In genomic region chr7:135712182-135712782, GRCh38 we compare ENCODE assay signal across 16 cellular contexts. TPM values are rescaled to one million over a fixed set of nuclear protein-coding genes. Genes with fewer than 3 reads are reported as not detected.
A peak's percentile ranks its signal among the peaks of the same experiment; 100 is the strongest.
DNase-seq lines count a peak whose midpoint lies in the region; ATAC-seq and TF ChIP-seq lines count a peak whose summit lies in the region.
"Had no signal": no experiment of that assay in that cellular context is flagged by ENCODE, and none has a peak within 500 bp of the region (broad histone marks: within the 10 kb centered on the region; RNA-seq: fewer than 3 reads in every experiment).

No MANE protein-coding gene starts in this region.

- H3K36me3 Mint-ChIP-seq in chondrocyte (ENCODE audit: low read depth), result no peaks in the 10 kb centered on the region
- no peaks in the 10 kb centered on the region for H3K36me3 Mint-ChIP-seq in activated naive CD8-positive, alpha-beta T cell treated with anti-CD3 and anti-CD28 coated beads for 36 hours
- H3K36me3 Mint-ChIP-seq: CD4-positive, CD25-positive, alpha-beta regulatory T cell had no signal

- H3K27ac Mint-ChIP-seq in chondrocyte (ENCODE audit: unreplicated experiment), result no peak overlapping the region
- H3K27ac Mint-ChIP-seq in activated naive CD8-positive, alpha-beta T cell treated with anti-CD3 and anti-CD28 coated beads for 36 hours, result no peak overlapping the region
- H3K27ac Mint-ChIP-seq: activated T-cell treated with anti-CD3 and anti-CD28 coated beads, Interleukin-2, amount 50 U/mL, for 72 hours; CD4-positive, CD25-positive, alpha-beta regulatory T cell had no signal

- H3K9me3 Mint-ChIP-seq in chondrocyte (ENCODE audit: low read depth), result no peaks in the 10 kb centered on the region
- H3K9me3 Mint-ChIP-seq in activated naive CD8-positive, alpha-beta T cell treated with anti-CD3 and anti-CD28 coated beads for 36 hours, result no peaks in the 10 kb centered on the region
- H3K9me3 Mint-ChIP-seq: activated T-cell treated with anti-CD3 and anti-CD28 coated beads, Interleukin-2, amount 50 U/mL, for 72 hours; CD4-positive, CD25-positive, alpha-beta regulatory T cell had no signal

- H3K4me3 Mint-ChIP-seq in chondrocyte (ENCODE audit: unreplicated experiment), result no peak overlapping the region
- no peak overlapping the region for H3K4me3 Mint-ChIP-seq in activated naive CD8-positive, alpha-beta T cell treated with anti-CD3 and anti-CD28 coated beads for 36 hours
- H3K4me3 Mint-ChIP-seq: activated T-cell treated with anti-CD3 and anti-CD28 coated beads, Interleukin-2, amount 50 U/mL, for 72 hours; CD4-positive, CD25-positive, alpha-beta regulatory T cell had no signal

- DNase-seq in EH (ENCODE audit: low read depth) (peak; percentile 13), HEK293T (ENCODE audit: extremely low spot score) (no peak), NCI-H2171 (lab: John Stamatoyannopoulos, UW) (peak; percentile 18), chondrocyte (ENCODE audit: low spot score) (no peak), HuH-7 (ENCODE audit: low spot score) (no peak), dedifferentiated amniotic fluid mesenchymal stem cell (ENCODE audit: extremely low spot score) (no peak)
- no peak for DNase-seq in activated naive CD8-positive, alpha-beta T cell treated with anti-CD3 and anti-CD28 coated beads for 36 hours
- DNase-seq: activated T-cell treated with anti-CD3 and anti-CD28 coated beads, Interleukin-2, amount 50 U/mL, for 72 hours; amygdala; CD4-positive, CD25-positive, alpha-beta regulatory T cell; gastrocnemius medialis; MV-4-11; posterior cingulate gyrus; T-helper 1 cell; tibial artery had no signal

- TF ChIP-seq CTCF in chondrocyte (IDR thresholded peaks at IDR 0.05), result peak; percentile 25

- no peak for ATAC-seq in HG03439 (IDR thresholded peaks at IDR 0.05; ENCODE audit: unreplicated experiment)
- ATAC-seq: gastrocnemius medialis had no signal

- CTCF ChIA-PET in HEK293T (lab: Yijun Ruan, JAX), result interaction anchor here (0.7 to 2.6 kb wide), 9 partner anchors 7 to 80 kb away, joined by 3 to 13 read pairs (median 5); partner anchors contain the start of gene SLC13A4

- H3K27me3 Mint-ChIP-seq in chondrocyte (ENCODE audit: low read depth), result no peaks in the 10 kb centered on the region
- H3K27me3 Mint-ChIP-seq in activated naive CD8-positive, alpha-beta T cell treated with anti-CD3 and anti-CD28 coated beads for 36 hours, result no peaks in the 10 kb centered on the region
- H3K27me3 Mint-ChIP-seq: CD4-positive, CD25-positive, alpha-beta regulatory T cell had no signal

- H3K4me1 Mint-ChIP-seq in chondrocyte (ENCODE audit: low read depth), result peaks cover 15% of the 10 kb centered on the region
- H3K4me1 Mint-ChIP-seq in activated naive CD8-positive, alpha-beta T cell treated with anti-CD3 and anti-CD28 coated beads for 36 hours, result no peaks in the 10 kb centered on the region
- H3K4me1 Mint-ChIP-seq: CD4-positive, CD25-positive, alpha-beta regulatory T cell had no signal

- POLR2A ChIA-PET in HEK293T (lab: Yijun Ruan, JAX), result interaction anchor here (2.7 kb wide), 1 partner anchor 49 kb away, joined by 12 read pairs; the partner anchor contains the start of gene STMP1

TF ChIP-seq in HEK293T, 16 proteins besides CTCF, POLR2A, EP300 and RAD21:
- 0 out of 2 replicates have a peak, but pooled peaks have one; percentile 9 for TF ChIP-seq ZNF384 (IDR thresholded peaks at IDR 0.05)
- TF ChIP-seq, protein P1, sequence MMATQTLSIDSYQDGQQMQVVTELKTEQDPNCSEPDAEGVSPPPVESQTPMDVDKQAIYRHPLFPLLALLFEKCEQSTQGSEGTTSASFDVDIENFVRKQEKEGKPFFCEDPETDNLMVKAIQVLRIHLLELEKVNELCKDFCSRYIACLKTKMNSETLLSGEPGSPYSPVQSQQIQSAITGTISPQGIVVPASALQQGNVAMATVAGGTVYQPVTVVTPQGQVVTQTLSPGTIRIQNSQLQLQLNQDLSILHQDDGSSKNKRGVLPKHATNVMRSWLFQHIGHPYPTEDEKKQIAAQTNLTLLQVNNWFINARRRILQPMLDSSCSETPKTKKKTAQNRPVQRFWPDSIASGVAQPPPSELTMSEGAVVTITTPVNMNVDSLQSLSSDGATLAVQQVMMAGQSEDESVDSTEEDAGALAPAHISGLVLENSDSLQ (IDR thresholded peaks at IDR 0.05), result no peak
- TF ChIP-seq ELF4 (IDR thresholded peaks at IDR 0.05), result no peak

RNA-seq across cellular contexts. Expression of gene SLC13A4, which starts 15.7 kb away (rescaled TPM):
- not detected in 3 replicates for total RNA-seq in chondrocyte
- total RNA-seq in activated naive CD8-positive, alpha-beta T cell treated with anti-CD3 and anti-CD28 coated beads for 36 hours, result not detected
- total RNA-seq: activated T-cell treated with anti-CD3 and anti-CD28 coated beads, Interleukin-2, amount 50 U/mL, for 72 hours; CD4-positive, CD25-positive, alpha-beta regulatory T cell; gastrocnemius medialis had no signal

RNA-seq across cellular contexts. Expression of gene FAM180A, which starts 36.3 kb away (rescaled TPM):
- total RNA-seq in chondrocyte, result 0.27 to 1.4 TPM (median 0.31 TPM) in 3 replicates
- not detected for total RNA-seq in activated naive CD8-positive, alpha-beta T cell treated with anti-CD3 and anti-CD28 coated beads for 36 hours
- total RNA-seq: activated T-cell treated with anti-CD3 and anti-CD28 coated beads, Interleukin-2, amount 50 U/mL, for 72 hours; CD4-positive, CD25-positive, alpha-beta regulatory T cell had no signal

RNA-seq across cellular contexts. Expression of gene STMP1, which starts 50.0 kb away (rescaled TPM):
- total RNA-seq in chondrocyte, result 34.7 to 53.0 TPM (median 36.7 TPM) in 3 replicates
- total RNA-seq in activated naive CD8-positive, alpha-beta T cell treated with anti-CD3 and anti-CD28 coated beads for 36 hours, result 10 to 100 TPM; 25.4 to 26.8 TPM

Comparison
In these comparisons a context has a peak if more than half of its experiments do, and no peak if none do; other contexts are left out.
1. DNase-seq: peak in EH (single experiment) and NCI-H2171 (single experiment); none in HEK293T (single experiment), chondrocyte (single experiment), HuH-7 (single experiment), dedifferentiated amniotic fluid mesenchymal stem cell (single experiment) and activated naive CD8-positive, alpha-beta T cell treated with anti-CD3 and anti-CD28 coated beads for 36 hours (single experiment).